1 cellular context compared by ENCODE assay signal in the genomic region with DNA sequence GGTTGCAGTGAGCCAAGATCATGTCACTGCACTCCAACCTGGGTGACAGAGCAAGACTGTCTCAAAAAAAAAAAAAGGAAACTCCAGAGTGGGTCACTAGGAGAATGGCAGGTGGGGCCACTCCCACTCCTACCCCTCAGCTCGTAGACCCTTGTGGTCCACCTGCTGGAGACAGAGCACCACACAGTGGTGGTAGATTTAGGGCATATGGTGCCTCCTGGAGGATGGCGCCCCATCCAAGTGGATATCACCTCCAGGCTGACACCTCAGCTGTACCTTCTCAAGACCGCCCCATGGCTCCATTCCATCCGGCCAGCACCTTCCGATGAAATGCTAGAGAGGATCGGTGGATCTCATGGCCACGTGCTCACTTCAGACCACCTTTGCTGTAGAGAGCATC.
TF ChIP-seq lines count a peak whose summit lies in the region.

No MANE protein-coding gene starts in this region.

TF ChIP-seq in H1, 55 proteins besides CTCF, POLR2A, EP300 and RAD21:
- TF ChIP-seq SIX5 (IDR thresholded peaks at IDR 0.05; ENCODE audit: low read depth, low read length) (no peak), PHF8 (conservative IDR thresholded peaks at IDR 0.05; ENCODE audit: low read depth, low read length) (no peak), NANOG (IDR thresholded peaks at IDR 0.05; ENCODE audit: insufficient read depth, low read depth, low read length, poor library complexity, severe bottlenecking) (no peak), EGR1 (IDR thresholded peaks at IDR 0.05; ENCODE audit: borderline replicate concordance, low read depth, low read length) (no peak), KDM1A (IDR thresholded peaks at IDR 0.05; ENCODE audit: borderline replicate concordance, low read length) (no peak), JUN (IDR thresholded peaks at IDR 0.05; ENCODE audit: low read depth, low read length) (no peak), KDM4A (IDR thresholded peaks at IDR 0.05; ENCODE audit: low read depth, low read length, severe bottlenecking) (no peak), TAF1 (IDR thresholded peaks at IDR 0.05; ENCODE audit: low read depth, low read length) (no peak), CEBPB (IDR thresholded peaks at IDR 0.05; ENCODE audit: low read depth, low read length) (no peak), TBP (IDR thresholded peaks at IDR 0.05; ENCODE audit: low read depth, low read length) (no peak), POU5F1 (IDR thresholded peaks at IDR 0.05; ENCODE audit: low read depth, low read length) (no peak), CREB1 (IDR thresholded peaks at IDR 0.05) (no peak), TEAD4 (IDR thresholded peaks at IDR 0.05; ENCODE audit: low read depth, low read length) (no peak), TCF12 (IDR thresholded peaks at IDR 0.05; ENCODE audit: low read depth, low read length) (no peak), YY1 (IDR thresholded peaks at IDR 0.05; ENCODE audit: low read depth, low read length) (no peak), CTBP2 (IDR thresholded peaks at IDR 0.05; ENCODE audit: borderline replicate concordance, insufficient read depth, insufficient read length, low read length) (no peak), RXRA (IDR thresholded peaks at IDR 0.05; ENCODE audit: insufficient read depth, low read depth, low read length) (no peak)
- TF ChIP-seq, protein P1, sequence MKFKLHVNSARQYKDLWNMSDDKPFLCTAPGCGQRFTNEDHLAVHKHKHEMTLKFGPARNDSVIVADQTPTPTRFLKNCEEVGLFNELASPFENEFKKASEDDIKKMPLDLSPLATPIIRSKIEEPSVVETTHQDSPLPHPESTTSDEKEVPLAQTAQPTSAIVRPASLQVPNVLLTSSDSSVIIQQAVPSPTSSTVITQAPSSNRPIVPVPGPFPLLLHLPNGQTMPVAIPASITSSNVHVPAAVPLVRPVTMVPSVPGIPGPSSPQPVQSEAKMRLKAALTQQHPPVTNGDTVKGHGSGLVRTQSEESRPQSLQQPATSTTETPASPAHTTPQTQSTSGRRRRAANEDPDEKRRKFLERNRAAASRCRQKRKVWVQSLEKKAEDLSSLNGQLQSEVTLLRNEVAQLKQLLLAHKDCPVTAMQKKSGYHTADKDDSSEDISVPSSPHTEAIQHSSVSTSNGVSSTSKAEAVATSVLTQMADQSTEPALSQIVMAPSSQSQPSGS (IDR thresholded peaks at IDR 0.05; ENCODE audit: low read length) = no peak
- TF ChIP-seq, protein P2, sequence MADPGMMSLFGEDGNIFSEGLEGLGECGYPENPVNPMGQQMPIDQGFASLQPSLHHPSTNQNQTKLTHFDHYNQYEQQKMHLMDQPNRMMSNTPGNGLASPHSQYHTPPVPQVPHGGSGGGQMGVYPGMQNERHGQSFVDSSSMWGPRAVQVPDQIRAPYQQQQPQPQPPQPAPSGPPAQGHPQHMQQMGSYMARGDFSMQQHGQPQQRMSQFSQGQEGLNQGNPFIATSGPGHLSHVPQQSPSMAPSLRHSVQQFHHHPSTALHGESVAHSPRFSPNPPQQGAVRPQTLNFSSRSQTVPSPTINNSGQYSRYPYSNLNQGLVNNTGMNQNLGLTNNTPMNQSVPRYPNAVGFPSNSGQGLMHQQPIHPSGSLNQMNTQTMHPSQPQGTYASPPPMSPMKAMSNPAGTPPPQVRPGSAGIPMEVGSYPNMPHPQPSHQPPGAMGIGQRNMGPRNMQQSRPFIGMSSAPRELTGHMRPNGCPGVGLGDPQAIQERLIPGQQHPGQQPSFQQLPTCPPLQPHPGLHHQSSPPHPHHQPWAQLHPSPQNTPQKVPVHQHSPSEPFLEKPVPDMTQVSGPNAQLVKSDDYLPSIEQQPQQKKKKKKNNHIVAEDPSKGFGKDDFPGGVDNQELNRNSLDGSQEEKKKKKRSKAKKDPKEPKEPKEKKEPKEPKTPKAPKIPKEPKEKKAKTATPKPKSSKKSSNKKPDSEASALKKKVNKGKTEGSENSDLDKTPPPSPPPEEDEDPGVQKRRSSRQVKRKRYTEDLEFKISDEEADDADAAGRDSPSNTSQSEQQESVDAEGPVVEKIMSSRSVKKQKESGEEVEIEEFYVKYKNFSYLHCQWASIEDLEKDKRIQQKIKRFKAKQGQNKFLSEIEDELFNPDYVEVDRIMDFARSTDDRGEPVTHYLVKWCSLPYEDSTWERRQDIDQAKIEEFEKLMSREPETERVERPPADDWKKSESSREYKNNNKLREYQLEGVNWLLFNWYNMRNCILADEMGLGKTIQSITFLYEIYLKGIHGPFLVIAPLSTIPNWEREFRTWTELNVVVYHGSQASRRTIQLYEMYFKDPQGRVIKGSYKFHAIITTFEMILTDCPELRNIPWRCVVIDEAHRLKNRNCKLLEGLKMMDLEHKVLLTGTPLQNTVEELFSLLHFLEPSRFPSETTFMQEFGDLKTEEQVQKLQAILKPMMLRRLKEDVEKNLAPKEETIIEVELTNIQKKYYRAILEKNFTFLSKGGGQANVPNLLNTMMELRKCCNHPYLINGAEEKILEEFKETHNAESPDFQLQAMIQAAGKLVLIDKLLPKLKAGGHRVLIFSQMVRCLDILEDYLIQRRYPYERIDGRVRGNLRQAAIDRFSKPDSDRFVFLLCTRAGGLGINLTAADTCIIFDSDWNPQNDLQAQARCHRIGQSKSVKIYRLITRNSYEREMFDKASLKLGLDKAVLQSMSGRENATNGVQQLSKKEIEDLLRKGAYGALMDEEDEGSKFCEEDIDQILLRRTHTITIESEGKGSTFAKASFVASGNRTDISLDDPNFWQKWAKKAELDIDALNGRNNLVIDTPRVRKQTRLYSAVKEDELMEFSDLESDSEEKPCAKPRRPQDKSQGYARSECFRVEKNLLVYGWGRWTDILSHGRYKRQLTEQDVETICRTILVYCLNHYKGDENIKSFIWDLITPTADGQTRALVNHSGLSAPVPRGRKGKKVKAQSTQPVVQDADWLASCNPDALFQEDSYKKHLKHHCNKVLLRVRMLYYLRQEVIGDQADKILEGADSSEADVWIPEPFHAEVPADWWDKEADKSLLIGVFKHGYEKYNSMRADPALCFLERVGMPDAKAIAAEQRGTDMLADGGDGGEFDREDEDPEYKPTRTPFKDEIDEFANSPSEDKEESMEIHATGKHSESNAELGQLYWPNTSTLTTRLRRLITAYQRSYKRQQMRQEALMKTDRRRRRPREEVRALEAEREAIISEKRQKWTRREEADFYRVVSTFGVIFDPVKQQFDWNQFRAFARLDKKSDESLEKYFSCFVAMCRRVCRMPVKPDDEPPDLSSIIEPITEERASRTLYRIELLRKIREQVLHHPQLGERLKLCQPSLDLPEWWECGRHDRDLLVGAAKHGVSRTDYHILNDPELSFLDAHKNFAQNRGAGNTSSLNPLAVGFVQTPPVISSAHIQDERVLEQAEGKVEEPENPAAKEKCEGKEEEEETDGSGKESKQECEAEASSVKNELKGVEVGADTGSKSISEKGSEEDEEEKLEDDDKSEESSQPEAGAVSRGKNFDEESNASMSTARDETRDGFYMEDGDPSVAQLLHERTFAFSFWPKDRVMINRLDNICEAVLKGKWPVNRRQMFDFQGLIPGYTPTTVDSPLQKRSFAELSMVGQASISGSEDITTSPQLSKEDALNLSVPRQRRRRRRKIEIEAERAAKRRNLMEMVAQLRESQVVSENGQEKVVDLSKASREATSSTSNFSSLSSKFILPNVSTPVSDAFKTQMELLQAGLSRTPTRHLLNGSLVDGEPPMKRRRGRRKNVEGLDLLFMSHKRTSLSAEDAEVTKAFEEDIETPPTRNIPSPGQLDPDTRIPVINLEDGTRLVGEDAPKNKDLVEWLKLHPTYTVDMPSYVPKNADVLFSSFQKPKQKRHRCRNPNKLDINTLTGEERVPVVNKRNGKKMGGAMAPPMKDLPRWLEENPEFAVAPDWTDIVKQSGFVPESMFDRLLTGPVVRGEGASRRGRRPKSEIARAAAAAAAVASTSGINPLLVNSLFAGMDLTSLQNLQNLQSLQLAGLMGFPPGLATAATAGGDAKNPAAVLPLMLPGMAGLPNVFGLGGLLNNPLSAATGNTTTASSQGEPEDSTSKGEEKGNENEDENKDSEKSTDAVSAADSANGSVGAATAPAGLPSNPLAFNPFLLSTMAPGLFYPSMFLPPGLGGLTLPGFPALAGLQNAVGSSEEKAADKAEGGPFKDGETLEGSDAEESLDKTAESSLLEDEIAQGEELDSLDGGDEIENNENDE (IDR thresholded peaks at IDR 0.05; ENCODE audit: insufficient replicate concordance, low read length) = no peak
